In genomic region chr3:42179110-42179725, GRCh38 we compare ENCODE assay signal across 7 cellular contexts.
A peak's percentile ranks its signal among the peaks of the same experiment; 100 is the strongest.
DNase-seq lines count a peak whose midpoint lies in the region; ATAC-seq, FAIRE-seq and TF ChIP-seq lines count a peak whose summit lies in the region.

No MANE protein-coding gene starts in this region.

- no TSS peak for BruUV-seq in Panc1 (replicated peaks; lab: Mats Ljungman, UMichigan)

- no peaks in the 10 kb centered on the region for H3K9me3 ChIP-seq in Panc1 (ENCODE audit: control insufficient read depth, insufficient read depth, low read depth, low read length)
- no peaks in the 10 kb centered on the region for H3K9me3 ChIP-seq in muscle layer of duodenum (ENCODE audit: control insufficient read depth in 1 of 2, low read length in 2 of 2)

- H3K4me3 ChIP-seq in Panc1 (ENCODE audit: low read depth in 2 of 2, low read length in 2 of 2) (no peak overlapping the region), epithelial cell of proximal tubule (ENCODE audit: low read depth, low read length) (peak overlapping the region; percentile 33), muscle layer of duodenum (ENCODE audit: low read depth in 1 of 2, low read length in 2 of 2) (peak overlapping the region in 1 of 2 donors; percentile 31)

- TF ChIP-seq POLR2A in H54 (IDR thresholded peaks at IDR 0.05; ENCODE audit: low read depth, low read length), result no peak

- POLR2A ChIA-PET in Panc1 (lab: Charles Lee), result no interaction called here

- no peaks in the 10 kb centered on the region for H3K36me3 ChIP-seq in Panc1 (ENCODE audit: control insufficient read depth, insufficient read depth, low read length)
- peaks cover 0 to 9% of the 10 kb centered on the region in 2 donors for H3K36me3 ChIP-seq in muscle layer of duodenum (ENCODE audit: control insufficient read depth in 1 of 2, insufficient read depth in 2 of 2, low read length in 2 of 2)

- peak; percentile 98 for FAIRE-seq in H54 (lab: Jason Lieb, UNC)

- H3K27ac ChIP-seq in Panc1 (ENCODE audit: low read length) (no peak overlapping the region), muscle layer of duodenum (ENCODE audit: low read length) (peak overlapping the region; percentile 82)

- TF ChIP-seq CTCF in Panc1 (IDR thresholded peaks at IDR 0.05) (no peak), epithelial cell of proximal tubule (conservative IDR thresholded peaks at IDR 0.05; ENCODE audit: low read depth, low read length) (no peak)

- ATAC-seq in Panc1, result peak; percentile 56; the same call in 1 of the 2 replicates
- no peak for ATAC-seq in HG03442 (IDR thresholded peaks at IDR 0.05; ENCODE audit: unreplicated experiment)
- no peak for ATAC-seq in HG02970 (IDR thresholded peaks at IDR 0.05; ENCODE audit: low FRiP score, unreplicated experiment)

- H3K4me1 ChIP-seq in Panc1 (ENCODE audit: control insufficient read depth, insufficient read depth, low read length) (no peaks in the 10 kb centered on the region; the same call in 1 of the 2 replicates), muscle layer of duodenum (ENCODE audit: control insufficient read depth in 1 of 2, insufficient read depth in 2 of 2, low read length in 2 of 2) (peaks cover 11% of the 10 kb centered on the region in 2 donors)

- CTCF ChIA-PET in Panc1 (lab: Charles Lee), result no interaction called here

- no peaks in the 10 kb centered on the region for H3K27me3 ChIP-seq in Panc1 (ENCODE audit: control insufficient read depth, insufficient read depth, low read length)
- H3K27me3 ChIP-seq in muscle layer of duodenum (ENCODE audit: low read depth, low read length), result no peaks in the 10 kb centered on the region

- in situ Hi-C loops in Panc1 (cut with HindIII; ENCODE audit: low pct_unique_long_range_greater_than_20kb, low sequenced_read_pairs), result no loop called here

- intact Hi-C loops in Panc1 (cut with micrococcal nuclease; ENCODE audit: unreplicated experiment), result no loop called here

- DNase-seq in H54 (ENCODE audit: insufficient read length, low spot score) (peak; percentile 78), Panc1 (ENCODE audit: low read depth, low spot score) (peak; percentile 13), epithelial cell of proximal tubule (ENCODE audit: low read depth) (peak; percentile 88), NCI-H1105 treated with DMSO at 0.1 percent for 48 hours (lab: John Stamatoyannopoulos, UW) (no peak)
